ENCODE assay signal across 25 cellular contexts in the genomic region with DNA sequence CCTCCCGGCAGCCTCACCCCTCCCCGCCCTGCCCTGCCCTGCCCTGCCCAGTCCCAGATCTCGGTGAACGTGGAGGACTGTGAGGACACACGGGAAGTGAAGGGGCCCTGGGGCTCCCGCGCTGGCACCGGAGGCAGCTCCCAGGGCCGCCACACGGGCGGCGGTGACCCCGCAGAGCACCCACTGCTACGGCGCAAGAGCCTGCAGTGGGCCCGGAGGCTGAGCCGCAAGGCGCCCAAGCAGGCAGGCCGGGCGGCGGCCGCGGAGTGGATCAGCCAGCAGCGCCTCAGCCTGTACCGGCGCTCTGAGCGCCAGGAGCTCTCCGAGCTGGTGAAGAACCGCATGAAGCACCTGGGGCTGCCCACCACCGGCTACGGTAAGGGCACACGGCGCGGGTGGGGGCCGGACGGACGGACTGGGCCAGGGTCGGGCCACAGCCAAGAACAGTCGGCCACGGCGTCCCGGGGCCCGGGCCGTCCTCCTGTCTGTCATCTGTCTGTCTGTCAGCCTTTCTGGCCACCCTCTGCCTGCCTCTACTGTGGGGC.
DNase-seq lines count a peak whose midpoint lies in the region; ATAC-seq, FAIRE-seq and TF ChIP-seq lines count a peak whose summit lies in the region.
"Had no signal": no experiment of that assay in that cellular context is flagged by ENCODE, and none has a peak within 500 bp of the region (broad histone marks: within the 10 kb centered on the region; RNA-seq: fewer than 3 reads in every experiment).

No MANE protein-coding gene starts in this region.

- BruUV-seq in K562 (replicated peaks; lab: Mats Ljungman, UMichigan) = no TSS peak

- no peak for TF ChIP-seq EP300 in K562 (IDR thresholded peaks at IDR 0.05; ENCODE audit: low read length)
- TF ChIP-seq EP300 in ovary (IDR thresholded peaks at IDR 0.05) = no peak

- peaks cover 0 to 3% (median 0%) of the 10 kb centered on the region in 7 donors for H3K4me1 Mint-ChIP-seq in naive thymus-derived CD4-positive, alpha-beta T cell
- H3K4me1 Mint-ChIP-seq: B cell; CD4-positive, CD25-positive, alpha-beta regulatory T cell; H9 had no signal

- H3K9me3 ChIP-seq in K562 (replicated peaks; ENCODE audit: control insufficient read depth, insufficient read depth, low read depth, low read length) (no peaks in the 10 kb centered on the region), ovary (no peaks in the 10 kb centered on the region)
- H3K9me3 ChIP-seq in naive thymus-derived CD4-positive, alpha-beta T cell (ENCODE audit: control insufficient read depth in 2 of 3, low read length in 3 of 3) = no peaks in the 10 kb centered on the region
- H3K9me3 ChIP-seq: BLaER1, Caco-2 had no signal

- H3K36me3 ChIP-seq in K562 (ENCODE audit: control insufficient read depth, insufficient read depth, low read length) = no peaks in the 10 kb centered on the region
- H3K36me3 ChIP-seq in naive thymus-derived CD4-positive, alpha-beta T cell (ENCODE audit: control insufficient read depth in 2 of 3, insufficient read depth in 3 of 3, low read length in 3 of 3) = no peaks in the 10 kb centered on the region
- no peaks in the 10 kb centered on the region for H3K36me3 ChIP-seq in ovary
- H3K36me3 ChIP-seq: BLaER1 had no signal

- no peak overlapping the region for H3K9ac ChIP-seq in K562 (ENCODE audit: insufficient read depth in 1 of 2, low read depth in 2 of 2, low read length in 2 of 2)
- H3K9ac ChIP-seq: BLaER1 had no signal

- TF ChIP-seq CTCF in K562 (IDR thresholded peaks at IDR 0.05 in 2 of 3, conservative IDR thresholded peaks at IDR 0.05 in 1 of 3; ENCODE audit: insufficient read depth in 2 of 3, low read depth in 1 of 3, low read length in 3 of 3) (no peak), ovary (IDR thresholded peaks at IDR 0.05) (no peak)

- TF ChIP-seq POLR2A in K562 (conservative IDR thresholded peaks at IDR 0.05) (no peak), ovary (IDR thresholded peaks at IDR 0.05) (no peak)

- no peak for ATAC-seq in K562
- peak; percentile 8 for ATAC-seq in naive thymus-derived CD4-positive, alpha-beta T cell
- no peak for ATAC-seq in left lobe of liver
- ATAC-seq: CD8-positive, alpha-beta T cell; GM12878; HCT116 had no signal

- no peaks in the 10 kb centered on the region for H3K36me3 Mint-ChIP-seq in naive thymus-derived CD4-positive, alpha-beta T cell
- H3K36me3 Mint-ChIP-seq: CD4-positive, CD25-positive, alpha-beta regulatory T cell; CD8-positive, alpha-beta T cell had no signal

- H3K4me3 Mint-ChIP-seq in naive thymus-derived CD4-positive, alpha-beta T cell = no peak overlapping the region
- H3K4me3 Mint-ChIP-seq: B cell; CD4-positive, CD25-positive, alpha-beta regulatory T cell; CD8-positive, alpha-beta T cell; H9 had no signal

- peaks cover 19% of the 10 kb centered on the region for H4K20me1 ChIP-seq in K562 (replicated peaks; ENCODE audit: control insufficient read depth, insufficient read depth, low read length)
- H4K20me1 ChIP-seq: BLaER1 had no signal

- no peaks in the 10 kb centered on the region for H3K79me2 ChIP-seq in K562 (ENCODE audit: control insufficient read depth, insufficient read depth, low read length)

- H3K4me1 ChIP-seq in K562 (replicated peaks in 1 of 2; ENCODE audit: control insufficient read depth in 2 of 2, insufficient read depth in 2 of 2, low read length in 2 of 2) (peaks cover 0 to 53% of the 10 kb centered on the region in 2 experiments; a peak in 2 of 5 replicates), ovary (ENCODE audit: insufficient read depth) (no peaks in the 10 kb centered on the region)
- no peaks in the 10 kb centered on the region for H3K4me1 ChIP-seq in naive thymus-derived CD4-positive, alpha-beta T cell (ENCODE audit: control insufficient read depth in 2 of 2, insufficient read depth in 2 of 2, low read length in 2 of 2)

- H3K27me3 ChIP-seq in K562 (ENCODE audit: control insufficient read depth in 2 of 2, insufficient read depth in 2 of 2, low read length in 2 of 2) = peaks cover 63 to 95% of the 10 kb centered on the region in 2 experiments
- no peaks in the 10 kb centered on the region for H3K27me3 ChIP-seq in naive thymus-derived CD4-positive, alpha-beta T cell (ENCODE audit: control insufficient read depth in 2 of 2, insufficient read depth in 2 of 2, low read length in 2 of 2)
- no peaks in the 10 kb centered on the region for H3K27me3 ChIP-seq in ovary
- H3K27me3 ChIP-seq: BLaER1 had no signal

- FAIRE-seq in K562 (lab: Jason Lieb, UNC) = no peak
- FAIRE-seq: A204.1, D721Med, GM12878, GM18507 had no signal

- TF ChIP-seq RAD21 in K562 (CRISPR knock-in tag; conservative IDR thresholded peaks at IDR 0.05 in 1 of 2, IDR thresholded peaks at IDR 0.05 in 1 of 2) = no peak

- intact Hi-C loops in K562 (cut with micrococcal nuclease) = no loop called here
- intact Hi-C loops in naive thymus-derived CD4-positive, alpha-beta T cell (cut with micrococcal nuclease) = no loop called here
- intact Hi-C loops in ovary (cut with DNase I) = no loop called here

- DNase-seq in NCI-H82 (lab: John Stamatoyannopoulos, UW) (peak; percentile 17), NCI-H82 treated with DMSO at 0.1 percent for 48 hours (lab: John Stamatoyannopoulos, UW; ENCODE audit: unreplicated experiment) (no peak), K562 (ENCODE audit: extremely low read depth in 1 of 4, low spot score in 3 of 4) (no peak), ovary (no peak), left lobe of liver (ENCODE audit: low spot score) (no peak), inferior parietal cortex (ENCODE audit: extremely low spot score) (no peak)
- no peak for DNase-seq in naive thymus-derived CD4-positive, alpha-beta T cell
- DNase-seq: Caco-2; CD4-positive, CD25-positive, alpha-beta regulatory T cell; DMS 273 treated with DMSO at 0.1 percent for 48 hours; DMS79; EL; GDM1; GOT3; H9 had no signal

- no peaks in the 10 kb centered on the region for H3K9me1 ChIP-seq in K562 (ENCODE audit: control insufficient read depth, insufficient read depth, low read length)

- CTCF ChIA-PET in K562 (lab: Yijun Ruan, JAX; ENCODE audit: low intra/inter-chr PET ratio) = no interaction called here
- CTCF ChIA-PET in naive thymus-derived CD4-positive, alpha-beta T cell (lab: Charles Lee) = no interaction called here

- H3K27ac Mint-ChIP-seq in naive thymus-derived CD4-positive, alpha-beta T cell = no peak overlapping the region
- H3K27ac Mint-ChIP-seq: B cell; CD4-positive, CD25-positive, alpha-beta regulatory T cell; CD8-positive, alpha-beta T cell; H9 had no signal

- H2AFZ ChIP-seq in K562 (ENCODE audit: low read depth, low read length) = no peak overlapping the region

- H3K4me2 ChIP-seq in K562 (ENCODE audit: insufficient read depth, low read length) = no peak overlapping the region
- H3K4me2 ChIP-seq: BLaER1 had no signal

- in situ Hi-C loops in K562 (cut with MboI) = no loop called here

- no peaks in the 10 kb centered on the region for H3K9me3 Mint-ChIP-seq in naive thymus-derived CD4-positive, alpha-beta T cell
- H3K9me3 Mint-ChIP-seq: CD4-positive, CD25-positive, alpha-beta regulatory T cell; CD8-positive, alpha-beta T cell; H9 had no signal

- 6% methylated on average over 31 of the region's 44 CpGs for WGBS in K562 (ENCODE audit: insufficient coverage, low coverage, missing lambda C conversion rate)
- 87 to 94% (median 90%) methylated on average over 33 to 44 of the region's 44 CpGs for WGBS in ovary, 3 donors

- no peak overlapping the region for H3K4me3 ChIP-seq in K562
- H3K4me3 ChIP-seq in naive thymus-derived CD4-positive, alpha-beta T cell (ENCODE audit: low read length) = no peak overlapping the region
- H3K4me3 ChIP-seq in ovary = no peak overlapping the region
- H3K4me3 ChIP-seq: BLaER1, GM12878 had no signal

- no peaks in the 10 kb centered on the region for H3K27me3 Mint-ChIP-seq in naive thymus-derived CD4-positive, alpha-beta T cell
- H3K27me3 Mint-ChIP-seq: B cell; CD4-positive, CD25-positive, alpha-beta regulatory T cell had no signal

- POLR2A ChIA-PET in K562 (lab: Yijun Ruan, JAX) = interaction anchor here (0.6 kb wide), 2 partner anchors 191 to 1115 kb away, joined by 3 read pairs; no protein-coding TSS in a partner anchor
- POLR2A ChIA-PET in naive thymus-derived CD4-positive, alpha-beta T cell (lab: Charles Lee) = no interaction called here

- H3K27ac ChIP-seq in K562 (ENCODE audit: extremely low read depth, low read depth, low read length) (no peak overlapping the region), ovary (no peak overlapping the region)
- H3K27ac ChIP-seq in naive thymus-derived CD4-positive, alpha-beta T cell (ENCODE audit: low read depth, low read length) = no peak overlapping the region
- H3K27ac ChIP-seq: 22Rv1, BLaER1, C4-2B had no signal

TF ChIP-seq in K562, 482 proteins besides CTCF, POLR2A, EP300 and RAD21:
- TF ChIP-seq OTX1 (CRISPR knock-in tag; IDR thresholded peaks at IDR 0.05) (no peak), POLR2G (IDR thresholded peaks at IDR 0.05; ENCODE audit: low read depth, low read length) (0 out of 2 replicates have a peak, but pooled peaks have one; percentile 4)
